23 cellular contexts compared by ENCODE assay signal in the genomic region with DNA sequence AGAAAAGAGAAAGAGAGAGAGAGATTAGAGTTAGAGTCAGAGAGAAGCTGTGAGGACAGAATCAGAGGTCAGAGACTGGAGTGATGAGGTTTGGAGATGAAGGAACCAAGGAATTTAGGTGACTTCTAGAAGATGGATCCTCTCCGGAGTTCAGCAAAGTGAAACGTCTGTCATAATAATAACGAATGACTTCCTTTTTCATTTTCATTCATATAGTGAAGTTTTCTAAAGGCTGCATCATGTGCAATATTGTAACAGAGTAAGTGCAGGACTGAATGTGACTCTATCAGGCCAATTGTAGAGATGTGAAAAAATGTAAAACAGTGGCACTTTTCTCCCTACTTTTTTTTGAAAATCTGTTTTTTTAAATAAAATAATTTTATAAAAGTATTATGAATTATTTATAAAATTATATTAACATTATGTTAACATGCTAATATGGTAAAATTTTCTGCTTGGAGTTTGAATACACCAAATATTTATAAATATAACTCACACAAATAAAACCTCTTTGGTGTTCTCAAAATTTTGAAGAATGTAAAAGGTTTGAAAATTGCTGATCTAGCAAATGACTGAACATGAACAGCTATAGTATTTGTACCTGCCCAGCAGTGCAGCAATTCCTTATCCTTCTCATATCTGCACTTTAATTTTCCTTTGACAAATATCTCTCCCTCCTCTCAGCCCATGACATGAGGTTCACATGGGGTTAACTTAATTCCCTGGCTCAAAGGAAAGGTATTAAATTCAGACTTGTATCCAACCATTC. TPM values are rescaled to one million over a fixed set of nuclear protein-coding genes. Genes with fewer than 3 reads are reported as not detected.
"Had no signal": no experiment of that assay in that cellular context is flagged by ENCODE, and none has a peak within 500 bp of the region (broad histone marks: within the 10 kb centered on the region; RNA-seq: fewer than 3 reads in every experiment).

No MANE protein-coding gene starts in this region.

- H3K27ac ChIP-seq: gastroesophageal sphincter, heart right ventricle, right atrium auricular region, suprapubic skin, VCaP had no signal

- FAIRE-seq: astrocyte, bronchial epithelial cell, small intestine had no signal

- H3K4me3 ChIP-seq: gastroesophageal sphincter, heart right ventricle, lung, right atrium auricular region, suprapubic skin had no signal

- DNase-seq: activated CD4-positive, alpha-beta memory T cell treated with anti-CD3 and anti-CD28 coated beads for 36 hours; activated CD4-positive, alpha-beta T cell treated with anti-CD3 and anti-CD28 coated beads for 1 hour; activated CD8-positive, alpha-beta memory T cell treated with anti-CD3 and anti-CD28 coated beads, Interleukin-2, amount 10 ng/mL, durations not matched to agents 7 days and 5 days; activated naive CD4-positive, alpha-beta T cell treated with anti-CD3 and anti-CD28 coated beads, Interleukin-2, amount 10 ng/mL, durations not matched to agents 7 days and 5 days; activated T-cell treated with anti-CD3 and anti-CD28 coated beads, Interleukin-2, amount 50 U/mL, for 1 hour; dermis blood vessel endothelial cell; heart right ventricle; left cardiac atrium; small intestine; stimulated activated CD4-positive, alpha-beta T cell treated with anti-CD3 and anti-CD28 coated beads, Interleukin-4, amount 100 ng/mL, for 24 hours; T1000; trophoblast cell had no signal

- H3K9me3 ChIP-seq: right atrium auricular region had no signal

- H3K36me3 ChIP-seq: gastroesophageal sphincter, heart right ventricle, right atrium auricular region, suprapubic skin had no signal

RNA-seq across cellular contexts. Expression of a gene that starts 4.2 kb away (rescaled TPM):
- total RNA-seq: astrocyte, cerebellum, dermis blood vessel endothelial cell, heart right ventricle, left cardiac atrium, mesothelial cell of epicardium, myocyte, progenitor cell of endocrine pancreas, right atrium auricular region had no signal
